13 cellular contexts compared by ENCODE assay signal in the genomic region with DNA sequence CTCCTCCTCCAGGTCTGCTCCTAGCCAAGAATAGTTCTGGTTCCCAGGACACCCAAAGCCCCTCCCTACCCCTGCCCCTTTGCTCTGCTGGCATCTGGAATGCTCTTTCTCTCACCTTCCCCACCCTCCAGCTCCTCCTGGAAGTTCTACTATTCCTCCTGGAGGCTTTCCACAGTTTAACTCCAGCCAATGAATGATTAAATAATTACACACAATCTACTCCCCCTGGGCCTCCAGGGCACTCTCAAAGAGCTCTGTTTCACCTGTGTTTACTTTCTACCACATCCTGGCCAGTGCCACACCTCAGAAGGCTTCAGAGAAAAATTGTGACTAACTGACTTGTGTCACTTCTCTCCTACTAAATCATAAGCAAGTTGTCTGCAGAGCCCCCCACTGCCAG. TPM values are rescaled to one million over a fixed set of nuclear protein-coding genes. Genes with fewer than 3 reads are reported as not detected.
DNase-seq lines count a peak whose midpoint lies in the region; ATAC-seq and TF ChIP-seq lines count a peak whose summit lies in the region.
"Had no signal": no experiment of that assay in that cellular context is flagged by ENCODE, and none has a peak within 500 bp of the region (broad histone marks: within the 10 kb centered on the region; RNA-seq: fewer than 3 reads in every experiment).

No MANE protein-coding gene starts in this region.

- no peaks in the 10 kb centered on the region for H3K27me3 ChIP-seq in psoas muscle (ENCODE audit: insufficient read depth in 3 of 3, low read length in 2 of 3)

- peaks cover 7% of the 10 kb centered on the region for H3K9me3 Mint-ChIP-seq in activated CD8-positive, alpha-beta T cell treated with anti-CD3 and anti-CD28 coated beads for 36 hours
- H3K9me3 Mint-ChIP-seq: natural killer cell treated with Interleukin-12 subunit alpha and Interleukin-12 subunit beta and Interleukin-15 and Interleukin-18, amount 100 ng/mL, for 72 hours had no signal

- no peak for TF ChIP-seq CTCF in activated CD8-positive, alpha-beta T cell treated with anti-CD3 and anti-CD28 coated beads for 36 hours (IDR thresholded peaks at IDR 0.05)
- no peak for TF ChIP-seq CTCF in psoas muscle (IDR thresholded peaks at IDR 0.05)

- no peaks in the 10 kb centered on the region for H3K36me3 ChIP-seq in psoas muscle (ENCODE audit: insufficient read depth in 1 of 2, low read depth in 1 of 2)

- DNase-seq in ELF-1 (ENCODE audit: low read depth, low spot score) (peak; percentile 52), NCI-H146 (lab: John Stamatoyannopoulos, UW) (peak; percentile 93), mucosa of gallbladder (ENCODE audit: low spot score) (peak; percentile 65), NCI-H446 treated with DMSO at 0.1 percent for 48 hours (lab: John Stamatoyannopoulos, UW) (no peak), psoas muscle (no peak)
- peak; percentile 30 for DNase-seq in activated CD8-positive, alpha-beta T cell treated with anti-CD3 and anti-CD28 coated beads for 36 hours
- DNase-seq: NCI-H1092; stimulated activated CD4-positive, alpha-beta T cell treated with anti-CD3 and anti-CD28 coated beads, Interleukin-12 subunit alpha, Interleukin-12 subunit beta, amount 100 ng/mL, for 4 hours had no signal

- peak; percentile 45 for ATAC-seq in activated CD8-positive, alpha-beta T cell treated with anti-CD3 and anti-CD28 coated beads for 36 hours
- ATAC-seq in GM21723 (IDR thresholded peaks at IDR 0.05; ENCODE audit: unreplicated experiment) (no peak), HG03025 (IDR thresholded peaks at IDR 0.05; ENCODE audit: low FRiP score, unreplicated experiment) (no peak), psoas muscle (no peak)
- ATAC-seq: natural killer cell treated with Interleukin-12 subunit alpha and Interleukin-12 subunit beta and Interleukin-15 and Interleukin-18, amount 100 ng/mL, for 72 hours; stimulated activated memory B cell treated with anti-CD40 and anti-IgM and Interleukin-4, amounts not matched to agents 10 μg/mL and 1 μg/mL and 100 μg/mL, for 72 hours had no signal

- no peaks in the 10 kb centered on the region for H3K4me1 ChIP-seq in psoas muscle

- no peak overlapping the region for H3K4me3 ChIP-seq in psoas muscle

- H3K27ac Mint-ChIP-seq in activated CD8-positive, alpha-beta T cell treated with anti-CD3 and anti-CD28 coated beads for 36 hours, result no peak overlapping the region
- H3K27ac Mint-ChIP-seq: natural killer cell treated with Interleukin-12 subunit alpha and Interleukin-12 subunit beta and Interleukin-15 and Interleukin-18, amount 100 ng/mL, for 72 hours; stimulated activated memory B cell treated with anti-CD40 and anti-IgM and Interleukin-4, amounts not matched to agents 10 μg/mL and 1 μg/mL and 100 μg/mL, for 72 hours had no signal

- H3K27me3 Mint-ChIP-seq in activated CD8-positive, alpha-beta T cell treated with anti-CD3 and anti-CD28 coated beads for 36 hours, result no peaks in the 10 kb centered on the region
- H3K27me3 Mint-ChIP-seq: stimulated activated memory B cell treated with anti-CD40 and anti-IgM and Interleukin-4, amounts not matched to agents 10 μg/mL and 1 μg/mL and 100 μg/mL, for 72 hours had no signal

- H3K4me1 Mint-ChIP-seq in activated CD8-positive, alpha-beta T cell treated with anti-CD3 and anti-CD28 coated beads for 36 hours (ENCODE audit: low read depth), result peaks cover 7% of the 10 kb centered on the region
- H3K4me1 Mint-ChIP-seq: brain; stimulated activated memory B cell treated with anti-CD40 and anti-IgM and Interleukin-4, amounts not matched to agents 10 μg/mL and 1 μg/mL and 100 μg/mL, for 72 hours had no signal

- no peak overlapping the region for H3K4me3 Mint-ChIP-seq in activated CD8-positive, alpha-beta T cell treated with anti-CD3 and anti-CD28 coated beads for 36 hours
- H3K4me3 Mint-ChIP-seq: brain; natural killer cell treated with Interleukin-12 subunit alpha and Interleukin-12 subunit beta and Interleukin-15 and Interleukin-18, amount 100 ng/mL, for 72 hours; stimulated activated memory B cell treated with anti-CD40 and anti-IgM and Interleukin-4, amounts not matched to agents 10 μg/mL and 1 μg/mL and 100 μg/mL, for 72 hours had no signal

- no peaks in the 10 kb centered on the region for H3K36me3 Mint-ChIP-seq in activated CD8-positive, alpha-beta T cell treated with anti-CD3 and anti-CD28 coated beads for 36 hours (ENCODE audit: low read depth)
- H3K36me3 Mint-ChIP-seq: brain; natural killer cell treated with Interleukin-12 subunit alpha and Interleukin-12 subunit beta and Interleukin-15 and Interleukin-18, amount 100 ng/mL, for 72 hours had no signal

- intact Hi-C loops in activated CD8-positive, alpha-beta T cell treated with anti-CD3 and anti-CD28 coated beads for 36 hours (cut with micrococcal nuclease), result no loop called here
- intact Hi-C loops in psoas muscle (cut with DNase I), result no loop called here

- H3K9me3 ChIP-seq in psoas muscle, result no peaks in the 10 kb centered on the region

- POLR2A ChIA-PET in activated CD8-positive, alpha-beta T cell treated with anti-CD3 and anti-CD28 coated beads for 36 hours (lab: Charles Lee), result no interaction called here

- CTCF ChIA-PET in activated CD8-positive, alpha-beta T cell treated with anti-CD3 and anti-CD28 coated beads for 36 hours (lab: Charles Lee), result interaction anchor here (1.1 to 1.4 kb wide), 3 partner anchors 58 to 381 kb away, joined by 3 to 5 read pairs (median 4); no protein-coding TSS in a partner anchor

- no peak overlapping the region for H3K27ac ChIP-seq in psoas muscle

RNA-seq across cellular contexts. Expression of gene GCM1, which starts 36.2 kb away (rescaled TPM):
- not detected for total RNA-seq in activated CD8-positive, alpha-beta T cell treated with anti-CD3 and anti-CD28 coated beads for 36 hours
- not detected for total RNA-seq in mucosa of gallbladder
- not detected for total RNA-seq in psoas muscle
- polyA plus RNA-seq in psoas muscle, result not detected

RNA-seq across cellular contexts. Expression of gene FBXO9, which starts 47.2 kb away (rescaled TPM):
- 10 to 100 TPM; 40.8 to 41.6 TPM for total RNA-seq in activated CD8-positive, alpha-beta T cell treated with anti-CD3 and anti-CD28 coated beads for 36 hours
- total RNA-seq in mucosa of gallbladder, result 88.1 TPM
- total RNA-seq in psoas muscle, result 10 to 100 TPM; 34.6 to 74.2 (median 46.0) TPM
- polyA plus RNA-seq in psoas muscle, result 10 to 100 TPM; 23.2 to 49.8 (median 29.8) TPM

RNA-seq across cellular contexts. Expression of gene CILK1, which starts 50.8 kb away (rescaled TPM):
- total RNA-seq in activated CD8-positive, alpha-beta T cell treated with anti-CD3 and anti-CD28 coated beads for 36 hours, result 1 to 10 TPM; 6.2 to 6.6 TPM
- total RNA-seq in mucosa of gallbladder (14.7 TPM), psoas muscle (1 to 10 TPM; 3.0 to 4.3 (median 3.6) TPM)
- polyA plus RNA-seq in psoas muscle, result 1 to 10 TPM in 2 of 3 donors, under 1 TPM in 1; 0.49 to 5.5 (median 2.1) TPM

Comparison
In these comparisons a context has a peak if more than half of its experiments do, and no peak if none do; other contexts are left out.
1. DNase-seq: peak in ELF-1 (single experiment), NCI-H146 (single experiment), activated CD8-positive, alpha-beta T cell treated with anti-CD3 and anti-CD28 coated beads for 36 hours (single experiment) and mucosa of gallbladder (single experiment); none in NCI-H446 treated with DMSO at 0.1 percent for 48 hours (single experiment) and psoas muscle (0 of 2).